In the genomic region with DNA sequence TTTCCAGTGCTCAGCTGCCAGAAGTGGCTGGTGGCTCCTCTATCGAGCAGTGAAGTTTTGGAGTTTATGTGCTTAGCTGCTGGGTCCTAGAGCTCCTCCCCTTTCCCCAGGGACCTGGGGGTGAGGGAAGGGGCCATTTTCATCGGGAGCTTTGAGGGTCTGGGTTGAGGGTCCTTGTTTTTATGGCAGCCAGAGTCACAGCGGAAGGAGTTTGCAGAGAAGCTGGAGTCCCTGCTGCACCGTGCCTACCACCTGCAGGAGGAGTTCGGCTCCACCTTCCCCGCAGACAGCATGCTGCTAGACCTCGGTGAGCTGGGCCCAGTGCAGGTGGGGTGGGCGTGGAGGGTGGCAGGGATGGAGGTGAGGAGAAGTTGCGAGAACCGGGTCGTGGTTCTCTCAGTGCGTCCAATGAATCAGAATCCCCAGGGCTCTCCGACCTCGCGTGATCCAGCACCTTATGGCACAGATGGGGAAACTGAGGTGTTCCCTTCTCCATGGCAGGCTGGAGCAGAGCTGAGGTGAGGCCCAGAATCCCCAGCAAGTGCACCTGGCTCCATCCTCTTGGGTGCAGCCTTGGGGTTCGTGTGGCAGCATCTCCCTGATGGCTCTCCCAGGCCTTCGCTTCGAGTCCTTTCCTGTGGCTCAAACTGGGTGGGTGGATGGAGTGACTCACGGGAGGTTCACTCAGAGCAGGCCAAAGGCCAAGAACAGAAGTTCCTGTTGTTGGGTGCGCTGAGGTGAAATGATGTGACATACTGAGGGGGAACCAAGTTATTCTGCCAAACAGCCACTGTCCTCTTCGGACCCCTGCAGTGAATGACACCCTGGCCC, we compare ENCODE assay signal across 8 cellular contexts. TPM values are rescaled to one million over a fixed set of nuclear protein-coding genes. Genes with fewer than 3 reads are reported as not detected.
DNase-seq lines count a peak whose midpoint lies in the region; FAIRE-seq and TF ChIP-seq lines count a peak whose summit lies in the region.
"Had no signal": no experiment of that assay in that cellular context is flagged by ENCODE, and none has a peak within 500 bp of the region (broad histone marks: within the 10 kb centered on the region; RNA-seq: fewer than 3 reads in every experiment).

No MANE protein-coding gene starts in this region.

- H4K20me1 ChIP-seq in hepatocyte (ENCODE audit: insufficient read depth, poor library complexity, severe bottlenecking) = no peaks in the 10 kb centered on the region

- WGBS in hepatocyte (ENCODE audit: low lambda C conversion rate, missing lambda C conversion rate) = 93% methylated on average over 21 of the region's 21 CpGs

- peak; percentile 13 for DNase-seq in EH (ENCODE audit: low read depth)
- DNase-seq in RCC 7860 (ENCODE audit: low spot score) = peak; percentile 20
- peak; percentile 46 for DNase-seq in kidney tubule cell (ENCODE audit: low spot score)
- DNase-seq in hepatocyte (ENCODE audit: low spot score) = no peak
- no peak for DNase-seq in left ventricle myocardium inferior
- no peak for DNase-seq in stimulated activated CD4-positive, alpha-beta T cell treated with anti-CD3 and anti-CD28 coated beads, Interleukin-2, amount 100 ng/mL, for 24 hours
- DNase-seq: activated CD4-positive, alpha-beta T cell treated with anti-CD3 and anti-CD28 coated beads for 36 hours; NCI-H187 had no signal

- H3K27ac ChIP-seq in hepatocyte (no peak overlapping the region), left ventricle myocardium inferior (replicated peaks) (no peak overlapping the region)

- no peak overlapping the region for H2AFZ ChIP-seq in hepatocyte

- H3K27me3 ChIP-seq in hepatocyte (no peaks in the 10 kb centered on the region), left ventricle myocardium inferior (ENCODE audit: low read depth) (no peaks in the 10 kb centered on the region)

- no peaks in the 10 kb centered on the region for H3K36me3 ChIP-seq in hepatocyte (replicated peaks; ENCODE audit: insufficient read depth, low read depth)
- peaks cover 91% of the 10 kb centered on the region for H3K36me3 ChIP-seq in left ventricle myocardium inferior

- intact Hi-C loops in left ventricle myocardium inferior (cut with micrococcal nuclease) = no loop called here

- FAIRE-seq in RCC 7860 (lab: Jason Lieb, UNC) = no peak

- H3K4me3 ChIP-seq in hepatocyte = no peak overlapping the region
- H3K4me3 ChIP-seq in left ventricle myocardium inferior = no peak overlapping the region

- H3K9me2 ChIP-seq in hepatocyte (replicated peaks; ENCODE audit: insufficient read depth) = no peaks in the 10 kb centered on the region

- H3K4me2 ChIP-seq in hepatocyte = no peak overlapping the region

- no peak for TF ChIP-seq CTCF in hepatocyte (IDR thresholded peaks at IDR 0.05; ENCODE audit: poor library complexity)
- TF ChIP-seq CTCF in left ventricle myocardium inferior (IDR thresholded peaks at IDR 0.05; ENCODE audit: borderline replicate concordance) = no peak

- H3K9me3 ChIP-seq in hepatocyte (ENCODE audit: low read depth) (no peaks in the 10 kb centered on the region), left ventricle myocardium inferior (replicated peaks) (no peaks in the 10 kb centered on the region)

- no peaks in the 10 kb centered on the region for H3K79me2 ChIP-seq in hepatocyte

- H3K4me1 ChIP-seq in hepatocyte (ENCODE audit: insufficient read depth) = no peaks in the 10 kb centered on the region
- H3K4me1 ChIP-seq in left ventricle myocardium inferior = no peaks in the 10 kb centered on the region

RNA-seq across cellular contexts. Expression of gene DOLPP1, which starts 21.7 kb away (rescaled TPM):
- total RNA-seq in hepatocyte = 16.2 and 23.8 TPM in 2 replicates
- 17.2 and 20.6 TPM in 2 replicates for polyA plus RNA-seq in hepatocyte
- total RNA-seq in left ventricle myocardium inferior = 9.4 TPM

RNA-seq across cellular contexts. Expression of gene MIGA2, which starts 22.8 kb away (rescaled TPM):
- total RNA-seq in hepatocyte = 16.8 and 29.5 TPM in 2 replicates
- 23.4 and 33.3 TPM in 2 replicates for polyA plus RNA-seq in hepatocyte
- 35.6 TPM for total RNA-seq in left ventricle myocardium inferior

RNA-seq across cellular contexts. Expression of gene SH3GLB2, which starts 31.0 kb away (rescaled TPM):
- total RNA-seq in hepatocyte (68.3 and 85.4 TPM in 2 replicates), left ventricle myocardium inferior (33.9 TPM)
- 124 and 189 TPM in 2 replicates for polyA plus RNA-seq in hepatocyte

RNA-seq across cellular contexts. Expression of gene CRAT, which starts 51.4 kb away (rescaled TPM):
- total RNA-seq in hepatocyte = 39.3 and 40.4 TPM in 2 replicates
- 59.4 and 64.6 TPM in 2 replicates for polyA plus RNA-seq in hepatocyte
- total RNA-seq in left ventricle myocardium inferior = 85.3 TPM

RNA-seq across cellular contexts. Expression of gene PTPA, which starts 52.0 kb away (rescaled TPM):
- 72.3 and 72.4 TPM in 2 replicates for total RNA-seq in hepatocyte
- polyA plus RNA-seq in hepatocyte = 55.3 and 60.9 TPM in 2 replicates
- total RNA-seq in left ventricle myocardium inferior = 162 TPM

Comparison
In these comparisons a context has a peak if more than half of its experiments do, and no peak if none do; other contexts are left out.
1. DNase-seq: peak in EH (single experiment), RCC 7860 (single experiment) and kidney tubule cell (single experiment); none in hepatocyte (single experiment), left ventricle myocardium inferior (single experiment) and stimulated activated CD4-positive, alpha-beta T cell treated with anti-CD3 and anti-CD28 coated beads, Interleukin-2, amount 100 ng/mL, for 24 hours (0 of 2).